4 cellular contexts compared by ENCODE assay signal in the genomic region with DNA sequence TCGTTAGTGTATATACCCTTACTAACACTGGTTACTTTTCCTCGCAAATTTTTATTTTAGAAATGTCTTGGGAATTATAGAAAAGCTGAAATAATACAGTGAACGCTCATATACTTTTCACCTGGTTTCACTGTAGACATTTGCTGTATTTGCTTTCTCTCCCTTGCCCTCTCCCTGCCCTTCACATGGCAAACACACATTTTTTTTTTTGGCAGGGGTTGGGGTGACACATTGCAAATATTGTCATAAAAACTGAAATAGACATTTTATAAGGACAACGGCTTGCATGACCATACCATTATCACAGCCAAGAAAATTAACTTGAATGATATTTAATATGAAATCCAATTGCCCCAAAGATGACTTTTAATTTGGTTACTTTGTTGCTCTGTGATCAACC. TPM values are rescaled to one million over a fixed set of nuclear protein-coding genes. Genes with fewer than 3 reads are reported as not detected.
"Had no signal": no experiment of that assay in that cellular context is flagged by ENCODE, and none has a peak within 500 bp of the region (broad histone marks: within the 10 kb centered on the region; RNA-seq: fewer than 3 reads in every experiment).

No MANE protein-coding gene starts in this region.

RNA-seq across cellular contexts. Expression of a gene that starts 18.4 kb away (rescaled TPM):
- total RNA-seq: neural crest cell, osteocyte, progenitor cell of endocrine pancreas, smooth muscle cell had no signal
